Comparison of ENCODE assay signal across 15 cellular contexts in the genomic region with DNA sequence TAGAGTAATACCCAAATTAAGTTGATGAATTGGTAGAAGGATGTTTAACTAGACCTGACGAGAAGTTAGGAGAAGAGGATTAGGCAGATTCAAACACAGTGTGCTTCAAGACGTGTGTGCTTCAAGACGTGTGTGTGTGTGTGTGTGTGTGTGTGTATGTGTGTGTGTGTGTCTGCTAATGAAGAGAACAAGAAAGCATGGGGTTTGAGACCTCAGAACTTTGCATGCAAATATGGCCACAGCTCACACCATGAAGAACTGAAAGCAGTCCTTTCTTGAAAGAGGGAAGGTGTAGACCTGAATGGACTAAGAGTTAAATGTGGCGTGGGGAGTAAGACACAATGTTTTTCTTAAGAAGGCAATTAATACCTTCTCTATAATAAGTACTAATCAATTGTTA. TPM values are rescaled to one million over a fixed set of nuclear protein-coding genes. Genes with fewer than 3 reads are reported as not detected.
DNase-seq lines count a peak whose midpoint lies in the region; ATAC-seq and TF ChIP-seq lines count a peak whose summit lies in the region.
"Had no signal": no experiment of that assay in that cellular context is flagged by ENCODE, and none has a peak within 500 bp of the region (broad histone marks: within the 10 kb centered on the region; RNA-seq: fewer than 3 reads in every experiment).

No MANE protein-coding gene starts in this region.

- H3K27ac ChIP-seq in naive thymus-derived CD4-positive, alpha-beta T cell (ENCODE audit: low read depth, low read length) = no peak overlapping the region
- H3K27ac ChIP-seq in SJCRH30 = no peak overlapping the region
- H3K27ac ChIP-seq: esophagus squamous epithelium, thyroid gland had no signal

- intact Hi-C loops in naive thymus-derived CD4-positive, alpha-beta T cell (cut with micrococcal nuclease) = no loop called here

- H3K36me3 Mint-ChIP-seq in naive thymus-derived CD4-positive, alpha-beta T cell = peaks cover 0 to 4% (median 0%) of the 10 kb centered on the region in 5 donors

- no peaks in the 10 kb centered on the region for H3K36me3 ChIP-seq in naive thymus-derived CD4-positive, alpha-beta T cell (ENCODE audit: control insufficient read depth in 2 of 3, insufficient read depth in 3 of 3, low read length in 3 of 3)
- H3K36me3 ChIP-seq in SJCRH30 = no peaks in the 10 kb centered on the region
- H3K36me3 ChIP-seq: esophagus squamous epithelium, thyroid gland had no signal

- CTCF ChIA-PET in naive thymus-derived CD4-positive, alpha-beta T cell (lab: Charles Lee) = no interaction called here

- TF ChIP-seq CTCF in GM20000 (IDR thresholded peaks at IDR 0.05; ENCODE audit: extremely low read depth, missing control alignments) = no peak

- H3K4me1 ChIP-seq in naive thymus-derived CD4-positive, alpha-beta T cell (ENCODE audit: control insufficient read depth in 2 of 2, insufficient read depth in 2 of 2, low read length in 2 of 2) = no peaks in the 10 kb centered on the region
- H3K4me1 ChIP-seq in SJCRH30 = no peaks in the 10 kb centered on the region
- H3K4me1 ChIP-seq: thyroid gland had no signal

- H3K9me3 Mint-ChIP-seq in naive thymus-derived CD4-positive, alpha-beta T cell = peaks cover 0 to 4% (median 0%) of the 10 kb centered on the region in 11 donors
- H3K9me3 Mint-ChIP-seq: central memory CD8-positive, alpha-beta T cell; GM23338 had no signal

- no peak overlapping the region for H3K4me3 ChIP-seq in naive thymus-derived CD4-positive, alpha-beta T cell (ENCODE audit: low read length)
- no peak overlapping the region for H3K4me3 ChIP-seq in SJCRH30
- H3K4me3 ChIP-seq: esophagus squamous epithelium, GM23338, thyroid gland had no signal

- POLR2A ChIA-PET in naive thymus-derived CD4-positive, alpha-beta T cell (lab: Charles Lee) = no interaction called here

- ATAC-seq in GM18502 (IDR thresholded peaks at IDR 0.05; ENCODE audit: poor library complexity, unreplicated experiment) (peak; percentile 92), HG02884 (IDR thresholded peaks at IDR 0.05; ENCODE audit: unreplicated experiment) (peak; percentile 90), HG03558 (IDR thresholded peaks at IDR 0.05; ENCODE audit: extremely low read depth, unreplicated experiment) (peak; percentile 57)
- ATAC-seq in naive thymus-derived CD4-positive, alpha-beta T cell = no peak
- ATAC-seq: GM23338 had no signal

- H3K4me1 Mint-ChIP-seq in naive thymus-derived CD4-positive, alpha-beta T cell = no peaks in the 10 kb centered on the region
- H3K4me1 Mint-ChIP-seq: central memory CD8-positive, alpha-beta T cell had no signal

- H3K27ac Mint-ChIP-seq in naive thymus-derived CD4-positive, alpha-beta T cell = no peak overlapping the region
- H3K27ac Mint-ChIP-seq: GM23338 had no signal

- H3K4me3 Mint-ChIP-seq in naive thymus-derived CD4-positive, alpha-beta T cell = no peak overlapping the region
- H3K4me3 Mint-ChIP-seq: central memory CD8-positive, alpha-beta T cell; GM23338 had no signal

- no peaks in the 10 kb centered on the region for H3K9me3 ChIP-seq in naive thymus-derived CD4-positive, alpha-beta T cell (ENCODE audit: control insufficient read depth in 2 of 3, low read length in 3 of 3)
- H3K9me3 ChIP-seq in SJCRH30 (replicated peaks) = no peaks in the 10 kb centered on the region
- H3K9me3 ChIP-seq: esophagus squamous epithelium, thyroid gland had no signal

- peaks cover 31 to 49% (median 37%) of the 10 kb centered on the region in 5 donors for H3K27me3 Mint-ChIP-seq in naive thymus-derived CD4-positive, alpha-beta T cell

- DNase-seq in GM20000 (ENCODE audit: low spot score) = peak; percentile 21
- no peak for DNase-seq in naive thymus-derived CD4-positive, alpha-beta T cell
- DNase-seq in SJCRH30 = no peak
- DNase-seq in DMS 273 treated with DMSO at 0.1 percent for 48 hours (lab: John Stamatoyannopoulos, UW) = no peak
- DNase-seq in OCI-M1 (lab: John Stamatoyannopoulos, UW) = no peak
- DNase-seq: activated CD4-positive, alpha-beta T cell treated with anti-CD3 and anti-CD28 coated beads, Interleukin-2, amount 50 U/mL, for 4 hours; esophagus squamous epithelium; IMR-90; NCI-H1694; thyroid gland had no signal

- H3K27me3 ChIP-seq in naive thymus-derived CD4-positive, alpha-beta T cell (ENCODE audit: control insufficient read depth in 2 of 2, insufficient read depth in 2 of 2, low read length in 2 of 2) = no peaks in the 10 kb centered on the region
- no peaks in the 10 kb centered on the region for H3K27me3 ChIP-seq in SJCRH30
- H3K27me3 ChIP-seq: thyroid gland had no signal

RNA-seq across cellular contexts. Expression of gene SSPN, which starts 32.5 kb away (rescaled TPM):
- total RNA-seq in naive thymus-derived CD4-positive, alpha-beta T cell = under 1 TPM in 2 of 5 experiments, not detected in 3; 0.22 to 0.34 TPM
- not detected for polyA plus RNA-seq in naive thymus-derived CD4-positive, alpha-beta T cell
- total RNA-seq in SJCRH30 (2014; rRNA removed; shearing (Covaris generic)) = 2.8 and 4.0 TPM in 2 replicates

RNA-seq across cellular contexts. Expression of gene BHLHE41, which starts 38.1 kb away (rescaled TPM):
- total RNA-seq in naive thymus-derived CD4-positive, alpha-beta T cell = 1 to 10 TPM in 1 of 5 experiments, under 1 TPM in 2, not detected in 2; 0.42 to 1.2 (median 0.84) TPM
- polyA plus RNA-seq in naive thymus-derived CD4-positive, alpha-beta T cell = not detected
- total RNA-seq in SJCRH30 (2014; rRNA removed; shearing (Covaris generic)) = 3.1 and 4.1 TPM in 2 replicates
